20 cellular contexts compared by ENCODE assay signal in the genomic region with DNA sequence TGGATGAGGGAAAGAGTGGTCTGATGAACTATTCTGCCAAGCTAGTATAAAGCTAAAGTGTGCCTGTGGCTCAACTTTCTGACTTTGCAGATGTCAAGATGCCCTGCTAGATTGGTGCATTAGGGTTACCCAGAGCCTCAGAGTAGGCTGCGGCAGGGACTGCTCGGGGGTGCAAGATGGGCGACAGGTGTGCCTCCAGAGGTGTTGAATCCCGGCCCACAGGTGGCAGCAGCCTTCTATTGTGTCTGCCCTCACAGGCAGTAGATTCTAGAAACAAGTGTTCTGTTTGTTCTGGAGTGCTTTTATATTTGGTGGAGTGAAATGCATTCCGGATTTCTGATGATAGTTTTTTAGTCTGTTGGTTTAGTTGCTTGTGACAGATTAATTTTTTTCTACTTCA.
DNase-seq lines count a peak whose midpoint lies in the region; ATAC-seq and TF ChIP-seq lines count a peak whose summit lies in the region.
"Had no signal": no experiment of that assay in that cellular context is flagged by ENCODE, and none has a peak within 500 bp of the region (broad histone marks: within the 10 kb centered on the region; RNA-seq: fewer than 3 reads in every experiment).

No MANE protein-coding gene starts in this region.

- intact Hi-C loops in right lobe of liver (cut with DNase I), result no loop called here

- 79% methylated on average over 5 of the region's 5 CpGs for WGBS in right lobe of liver (ENCODE audit: insufficient coverage, low coverage, low lambda C conversion rate, missing lambda C conversion rate)

- H3K36me3 ChIP-seq in H7 (replicated peaks; ENCODE audit: control insufficient read depth, insufficient read depth, low read length) (peaks cover 9% of the 10 kb centered on the region), right lobe of liver (peaks cover 0 to 29% (median 10%) of the 10 kb centered on the region in 4 donors)

- H3K27me3 ChIP-seq in H7 (ENCODE audit: control insufficient read depth, insufficient read depth, low read length), result no peaks in the 10 kb centered on the region
- no peaks in the 10 kb centered on the region for H3K27me3 ChIP-seq in right lobe of liver

- peak; percentile 9 for DNase-seq in COLO668 (lab: John Stamatoyannopoulos, UW; ENCODE audit: unreplicated experiment)
- peak; percentile 39 for DNase-seq in H7
- peak; percentile 3 for DNase-seq in RPMI8226
- no peak for DNase-seq in right lobe of liver
- DNase-seq in activated CD4-positive, CD25-positive, alpha-beta regulatory T cell treated with anti-CD3 and anti-CD28 coated beads, Interleukin-2, amount 50 U/mL, for 72 hours, result no peak
- no peak for DNase-seq in NCI-H526 (lab: John Stamatoyannopoulos, UW)
- DNase-seq: activated naive CD8-positive, alpha-beta T cell treated with anti-CD3 and anti-CD28 coated beads, Interleukin-2, amount 10 ng/mL, durations not matched to agents 7 days and 5 days; activated T-cell treated with anti-CD3 and anti-CD28 coated beads, Interleukin-2, amount 50 U/mL, for 72 hours; effector memory CD4-positive, alpha-beta T cell; left colon; midbrain; NCI-H1694 treated with DMSO at 0.1 percent for 48 hours; NCI-H2227 treated with DMSO at 0.1 percent for 48 hours; NK-92 treated with Interleukin-12 subunit alpha and Interleukin-12 subunit beta, amount 100 ng/mL, for 24 hours; stimulated activated naive CD4-positive, alpha-beta T cell; T1000 had no signal

- peaks cover 0 to 11% (median 1%) of the 10 kb centered on the region in 4 donors for H3K4me1 ChIP-seq in right lobe of liver

- ATAC-seq in right lobe of liver (peak; percentile 45 to 68 (median 54)), HG03175 (IDR thresholded peaks at IDR 0.05; ENCODE audit: unreplicated experiment) (no peak)
- ATAC-seq: activated T-cell treated with anti-CD3 and anti-CD28 coated beads, Interleukin-2, amount 50 U/mL, for 72 hours; K562; left colon had no signal

- TF ChIP-seq CTCF in right lobe of liver (IDR thresholded peaks at IDR 0.05), result peak in 2 of 4 donors; percentile 23 to 26

- H3K4me3 ChIP-seq in H7 (ENCODE audit: insufficient read depth, low read depth, low read length) (no peak overlapping the region), right lobe of liver (no peak overlapping the region)
- H3K4me3 ChIP-seq: K562, thoracic aorta had no signal

- no peak overlapping the region for H3K27ac ChIP-seq in right lobe of liver
- H3K27ac ChIP-seq: RWPE1, thoracic aorta had no signal

- TF ChIP-seq POLR2A in right lobe of liver (IDR thresholded peaks at IDR 0.05), result no peak

- H3K9me3 ChIP-seq in right lobe of liver, result no peaks in the 10 kb centered on the region
- H3K9me3 ChIP-seq: thoracic aorta had no signal

Comparison
In these comparisons a context has a peak if more than half of its experiments do, and no peak if none do; other contexts are left out.
1. DNase-seq: peak in COLO668 (single experiment), H7 (single experiment) and RPMI8226 (single experiment); none in right lobe of liver (0 of 3), activated CD4-positive, CD25-positive, alpha-beta regulatory T cell treated with anti-CD3 and anti-CD28 coated beads, Interleukin-2, amount 50 U/mL, for 72 hours (single experiment) and NCI-H526 (0 of 2).